ENCODE assay signal across 13 cellular contexts in the genomic region with DNA sequence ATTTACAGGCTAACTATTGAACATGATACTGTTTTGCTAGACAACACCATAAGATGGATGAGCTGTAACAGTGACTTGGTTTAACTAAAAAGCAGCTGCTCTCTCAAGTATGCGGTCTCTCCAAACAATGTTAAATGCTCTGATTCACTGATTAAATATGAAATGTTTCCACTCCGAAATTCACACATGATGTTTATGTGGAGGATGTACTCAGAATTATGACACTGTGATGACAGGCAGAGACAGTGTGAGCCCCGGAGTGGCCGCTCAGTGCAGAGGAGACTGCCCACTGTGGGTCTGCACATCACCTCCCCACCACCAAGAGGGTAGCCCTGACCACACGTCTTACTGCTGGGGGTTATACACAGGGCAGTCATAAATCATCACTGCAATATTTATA.
DNase-seq lines count a peak whose midpoint lies in the region; ATAC-seq and TF ChIP-seq lines count a peak whose summit lies in the region.
"Had no signal": no experiment of that assay in that cellular context is flagged by ENCODE, and none has a peak within 500 bp of the region (broad histone marks: within the 10 kb centered on the region; RNA-seq: fewer than 3 reads in every experiment).

No MANE protein-coding gene starts in this region.

- no peaks in the 10 kb centered on the region for H3K27me3 ChIP-seq in neural progenitor cell
- H3K27me3 ChIP-seq: cardiac muscle cell had no signal

- peak overlapping the region; percentile 11 for H3K9ac ChIP-seq in neural progenitor cell

- H3K9me3 ChIP-seq in neural progenitor cell (ENCODE audit: low read depth), result no peaks in the 10 kb centered on the region

- no peaks in the 10 kb centered on the region for H3K36me3 ChIP-seq in neural progenitor cell

- no peaks in the 10 kb centered on the region for H3K27me3 Mint-ChIP-seq in neural progenitor cell (ENCODE audit: insufficient read depth, low read depth)
- H3K27me3 Mint-ChIP-seq: CD4-positive, alpha-beta T cell; memory B cell had no signal

- no peak overlapping the region for H3K27ac Mint-ChIP-seq in neural progenitor cell
- H3K27ac Mint-ChIP-seq: CD4-positive, alpha-beta T cell; memory B cell had no signal

- H4K20me1 ChIP-seq in neural progenitor cell (ENCODE audit: low read depth), result no peaks in the 10 kb centered on the region

- H3K4me1 Mint-ChIP-seq in neural progenitor cell, result no peaks in the 10 kb centered on the region
- H3K4me1 Mint-ChIP-seq: memory B cell had no signal

- no peak overlapping the region for H3K27ac ChIP-seq in neural progenitor cell
- H3K27ac ChIP-seq: cardiac muscle cell had no signal

- no peak for ATAC-seq in GM21381 (IDR thresholded peaks at IDR 0.05; ENCODE audit: unreplicated experiment)
- ATAC-seq: sciatic nerve had no signal

- H3K36me3 Mint-ChIP-seq in neural progenitor cell, result peaks cover 7% of the 10 kb centered on the region

- H3K79me2 ChIP-seq in neural progenitor cell (ENCODE audit: low read depth), result no peaks in the 10 kb centered on the region

- 59 to 73% methylated on average over 5 of the region's 5 CpGs for WGBS in lower leg skin, 2 donors

- H3F3A ChIP-seq in neural progenitor cell (ENCODE audit: low read depth), result no peaks in the 10 kb centered on the region

- no peaks in the 10 kb centered on the region for H3K4me1 ChIP-seq in neural progenitor cell

- H3K4me3 Mint-ChIP-seq in neural progenitor cell, result no peak overlapping the region
- H3K4me3 Mint-ChIP-seq: CD4-positive, alpha-beta T cell; memory B cell had no signal

- no peak overlapping the region for H2AFZ ChIP-seq in neural progenitor cell (replicated peaks)

- H3K4me3 ChIP-seq in neural progenitor cell (no peak overlapping the region), lower leg skin (ENCODE audit: low read depth, poor library complexity, severe bottlenecking) (no peak overlapping the region)
- H3K4me3 ChIP-seq: cardiac muscle cell had no signal

- DNase-seq in AG09319 (ENCODE audit: extremely low read depth, low read depth), result peak; percentile 42
- DNase-seq in MV-4-11 (lab: John Stamatoyannopoulos, UW), result peak; percentile 52
- DNase-seq in dedifferentiated amniotic fluid mesenchymal stem cell (ENCODE audit: extremely low spot score), result peak; percentile 86
- DNase-seq in neural progenitor cell (ENCODE audit: low spot score), result no peak
- no peak for DNase-seq in HuH-7 (ENCODE audit: low spot score)
- DNase-seq in CD1c-positive myeloid dendritic cell (ENCODE audit: extremely low spot score), result no peak
- DNase-seq in lower leg skin (ENCODE audit: low spot score in 2 of 2), result no peak
- DNase-seq: CD4-positive, alpha-beta T cell; NCI-H1694 had no signal

- H3K9me3 Mint-ChIP-seq in neural progenitor cell, result no peaks in the 10 kb centered on the region
- H3K9me3 Mint-ChIP-seq: CD4-positive, alpha-beta T cell; memory B cell had no signal

- intact Hi-C loops in lower leg skin (cut with DNase I; ENCODE audit: low total_unique reads), result no loop called here

- no peak overlapping the region for H3K4me2 ChIP-seq in neural progenitor cell

- TF ChIP-seq CTCF in AG09319 (IDR thresholded peaks at IDR 0.05; ENCODE audit: low read depth, low read length) (no peak), neural progenitor cell (IDR thresholded peaks at IDR 0.05) (no peak), lower leg skin (IDR thresholded peaks at IDR 0.05) (no peak)

- no peak for TF ChIP-seq POLR2A in lower leg skin (IDR thresholded peaks at IDR 0.05)

Comparison
In these comparisons a context has a peak if more than half of its experiments do, and no peak if none do; other contexts are left out.
1. DNase-seq: peak in AG09319 (single experiment), MV-4-11 (single experiment) and dedifferentiated amniotic fluid mesenchymal stem cell (single experiment); none in neural progenitor cell (single experiment), HuH-7 (single experiment), CD1c-positive myeloid dendritic cell (single experiment) and lower leg skin (0 of 2).